Comparison of ENCODE assay signal across 8 cellular contexts in genomic region chr17:36934759-36935630, GRCh38. TPM values are rescaled to one million over a fixed set of nuclear protein-coding genes. Genes with fewer than 3 reads are reported as not detected.
DNase-seq lines count a peak whose midpoint lies in the region; ATAC-seq and TF ChIP-seq lines count a peak whose summit lies in the region.

No MANE protein-coding gene starts in this region.

- peak; percentile 19 to 79 for DNase-seq in cardiac muscle cell (ENCODE audit: low read depth in 1 of 2, low spot score in 1 of 2)
- DNase-seq in right atrium auricular region (ENCODE audit: low spot score): no peak
- DNase-seq in activated B cell treated with CpG ODN at 0.5 μM for 24 hours: peak; percentile 40
- no peak for DNase-seq in vagina (ENCODE audit: extremely low spot score in 2 of 2)
- no peak for DNase-seq in RKO (ENCODE audit: low spot score)
- DNase-seq in superior temporal gyrus (ENCODE audit: extremely low spot score): no peak

- CTCF ChIA-PET in activated B cell treated with CpG ODN at 0.5 μM for 24 hours (lab: Charles Lee): interaction anchor here (0.8 kb wide), 1 partner anchor 332 kb away, joined by 3 read pairs; no protein-coding TSS in a partner anchor

- H3K27ac Mint-ChIP-seq in activated B cell treated with CpG ODN at 0.5 μM for 24 hours: no peak overlapping the region

- H3K9me3 ChIP-seq in cardiac muscle cell (ENCODE audit: low read depth) (no peaks in the 10 kb centered on the region), right atrium auricular region (no peaks in the 10 kb centered on the region), iPS-20b (ENCODE audit: insufficient read depth, low read depth, low read length) (peaks cover 4% of the 10 kb centered on the region; the same call in 1 of the 2 replicates), subcutaneous abdominal adipose tissue (ENCODE audit: control insufficient read depth in 5 of 5, low read length in 5 of 5) (no peaks in the 10 kb centered on the region), vagina (no peaks in the 10 kb centered on the region)

- H3K36me3 Mint-ChIP-seq in activated B cell treated with CpG ODN at 0.5 μM for 24 hours (ENCODE audit: low read depth): no peaks in the 10 kb centered on the region

- TF ChIP-seq POLR2A in vagina (IDR thresholded peaks at IDR 0.05): no peak

- no peak overlapping the region for H3K9ac ChIP-seq in iPS-20b (ENCODE audit: low read depth, low read length)
- H3K9ac ChIP-seq in subcutaneous abdominal adipose tissue (ENCODE audit: low read length in 5 of 5): no peak overlapping the region

- no peak overlapping the region for H3K27ac ChIP-seq in cardiac muscle cell
- H3K27ac ChIP-seq in right atrium auricular region: no peak overlapping the region
- H3K27ac ChIP-seq in iPS-20b (ENCODE audit: low read length): no peak overlapping the region
- no peak overlapping the region for H3K27ac ChIP-seq in subcutaneous abdominal adipose tissue (ENCODE audit: low read depth, low read length)
- H3K27ac ChIP-seq in vagina: no peak overlapping the region

- intact Hi-C loops in activated B cell treated with CpG ODN at 0.5 μM for 24 hours (cut with micrococcal nuclease) (loop anchor here (5.0 kb wide), 1 partner anchor 308 kb away; no protein-coding TSS in a partner anchor), vagina (cut with DNase I) (no loop called here)

- H3K4me1 Mint-ChIP-seq in activated B cell treated with CpG ODN at 0.5 μM for 24 hours: peaks cover 76% of the 10 kb centered on the region

- peaks cover 2% of the 10 kb centered on the region for H3K9me3 Mint-ChIP-seq in activated B cell treated with CpG ODN at 0.5 μM for 24 hours

- H3K4me3 ChIP-seq in cardiac muscle cell (peak overlapping the region; percentile 42), right atrium auricular region (peak overlapping the region in 1 of 2 donors; percentile 20), iPS-20b (ENCODE audit: low read length) (peak overlapping the region; percentile 77), subcutaneous abdominal adipose tissue (ENCODE audit: low read depth in 1 of 5, low read length in 5 of 5) (peak overlapping the region in 3 of 5 donors; percentile 42 to 47 (median 44)), vagina (peak overlapping the region in 1 of 2 donors; percentile 19)

- peaks cover 100% of the 10 kb centered on the region for H3K27me3 ChIP-seq in cardiac muscle cell
- peaks cover 76 to 96% of the 10 kb centered on the region in 2 donors for H3K27me3 ChIP-seq in right atrium auricular region
- H3K27me3 ChIP-seq in iPS-20b (ENCODE audit: insufficient read depth, low read length): peaks cover 100% of the 10 kb centered on the region
- peaks cover 90 to 98% (median 95%) of the 10 kb centered on the region in 5 donors for H3K27me3 ChIP-seq in subcutaneous abdominal adipose tissue (ENCODE audit: control insufficient read depth in 5 of 5, insufficient read depth in 4 of 5, low read length in 5 of 5)
- peaks cover 60% of the 10 kb centered on the region for H3K27me3 ChIP-seq in vagina

- H3K36me3 ChIP-seq in cardiac muscle cell (no peaks in the 10 kb centered on the region), right atrium auricular region (no peaks in the 10 kb centered on the region), iPS-20b (ENCODE audit: insufficient read depth, low read depth, low read length) (no peaks in the 10 kb centered on the region), subcutaneous abdominal adipose tissue (ENCODE audit: control insufficient read depth in 5 of 5, insufficient read depth in 5 of 5, low read length in 5 of 5) (no peaks in the 10 kb centered on the region), vagina (no peaks in the 10 kb centered on the region)

- peaks cover 35% of the 10 kb centered on the region for H3K4me1 ChIP-seq in cardiac muscle cell (ENCODE audit: low read depth)
- H3K4me1 ChIP-seq in right atrium auricular region: peaks cover 0 to 82% of the 10 kb centered on the region in 2 donors
- peaks cover 31% of the 10 kb centered on the region; the same call in 1 of the 2 replicates for H3K4me1 ChIP-seq in iPS-20b (ENCODE audit: insufficient read depth, low read length)
- H3K4me1 ChIP-seq in subcutaneous abdominal adipose tissue (ENCODE audit: control insufficient read depth in 5 of 5, insufficient read depth in 5 of 5, low read length in 5 of 5): peaks cover 5 to 84% (median 76%) of the 10 kb centered on the region in 5 donors
- peaks cover 73% of the 10 kb centered on the region for H3K4me1 ChIP-seq in vagina

- POLR2A ChIA-PET in activated B cell treated with CpG ODN at 0.5 μM for 24 hours (lab: Charles Lee): interaction anchor here (0.6 kb wide), 1 partner anchor 1551 kb away, joined by 3 read pairs; no protein-coding TSS in a partner anchor

- H3K27me3 Mint-ChIP-seq in activated B cell treated with CpG ODN at 0.5 μM for 24 hours: peaks cover 79% of the 10 kb centered on the region

- no peak for TF ChIP-seq CTCF in cardiac muscle cell (IDR thresholded peaks at IDR 0.05; ENCODE audit: low read depth, low read length)
- TF ChIP-seq CTCF in right atrium auricular region (IDR thresholded peaks at IDR 0.05): no peak
- no peak for TF ChIP-seq CTCF in activated B cell treated with CpG ODN at 0.5 μM for 24 hours (IDR thresholded peaks at IDR 0.05)
- no peak for TF ChIP-seq CTCF in vagina (IDR thresholded peaks at IDR 0.05)

- no peak for ATAC-seq in activated B cell treated with CpG ODN at 0.5 μM for 24 hours (ENCODE audit: low read depth)

- H3K4me3 Mint-ChIP-seq in activated B cell treated with CpG ODN at 0.5 μM for 24 hours: peak overlapping the region; percentile 44

RNA-seq across cellular contexts. Expression of gene LHX1, which starts 2.3 kb away (rescaled TPM):
- total RNA-seq in cardiac muscle cell: 4.1 and 5.8 TPM in 2 replicates
- 3.0 and 3.1 TPM in 2 replicates for polyA plus RNA-seq in cardiac muscle cell
- not detected for total RNA-seq in right atrium auricular region
- total RNA-seq in activated B cell treated with CpG ODN at 0.5 μM for 24 hours: not detected in 2 replicates
- total RNA-seq in vagina: not detected

RNA-seq across cellular contexts. Expression of gene AATF, which starts 13.8 kb away (rescaled TPM):
- total RNA-seq in cardiac muscle cell (24.3 and 50.2 TPM in 2 replicates), right atrium auricular region (10 to 100 TPM; 17.8 to 23.2 TPM), activated B cell treated with CpG ODN at 0.5 μM for 24 hours (73.2 and 86.1 TPM in 2 replicates), vagina (21.1 TPM)
- 43.3 and 53.2 TPM in 2 replicates for polyA plus RNA-seq in cardiac muscle cell

Comparison
In these comparisons a context has a peak if more than half of its experiments do, and no peak if none do; other contexts are left out.
1. DNase-seq: peak in cardiac muscle cell (2 of 2) and activated B cell treated with CpG ODN at 0.5 μM for 24 hours (single experiment); none in right atrium auricular region (single experiment), vagina (0 of 2), RKO (single experiment) and superior temporal gyrus (single experiment).